1 cellular context compared by ENCODE assay signal in genomic region chr19:39412100-39412866, GRCh38.
TF ChIP-seq lines count a peak whose summit lies in the region.

A gene with protein sequence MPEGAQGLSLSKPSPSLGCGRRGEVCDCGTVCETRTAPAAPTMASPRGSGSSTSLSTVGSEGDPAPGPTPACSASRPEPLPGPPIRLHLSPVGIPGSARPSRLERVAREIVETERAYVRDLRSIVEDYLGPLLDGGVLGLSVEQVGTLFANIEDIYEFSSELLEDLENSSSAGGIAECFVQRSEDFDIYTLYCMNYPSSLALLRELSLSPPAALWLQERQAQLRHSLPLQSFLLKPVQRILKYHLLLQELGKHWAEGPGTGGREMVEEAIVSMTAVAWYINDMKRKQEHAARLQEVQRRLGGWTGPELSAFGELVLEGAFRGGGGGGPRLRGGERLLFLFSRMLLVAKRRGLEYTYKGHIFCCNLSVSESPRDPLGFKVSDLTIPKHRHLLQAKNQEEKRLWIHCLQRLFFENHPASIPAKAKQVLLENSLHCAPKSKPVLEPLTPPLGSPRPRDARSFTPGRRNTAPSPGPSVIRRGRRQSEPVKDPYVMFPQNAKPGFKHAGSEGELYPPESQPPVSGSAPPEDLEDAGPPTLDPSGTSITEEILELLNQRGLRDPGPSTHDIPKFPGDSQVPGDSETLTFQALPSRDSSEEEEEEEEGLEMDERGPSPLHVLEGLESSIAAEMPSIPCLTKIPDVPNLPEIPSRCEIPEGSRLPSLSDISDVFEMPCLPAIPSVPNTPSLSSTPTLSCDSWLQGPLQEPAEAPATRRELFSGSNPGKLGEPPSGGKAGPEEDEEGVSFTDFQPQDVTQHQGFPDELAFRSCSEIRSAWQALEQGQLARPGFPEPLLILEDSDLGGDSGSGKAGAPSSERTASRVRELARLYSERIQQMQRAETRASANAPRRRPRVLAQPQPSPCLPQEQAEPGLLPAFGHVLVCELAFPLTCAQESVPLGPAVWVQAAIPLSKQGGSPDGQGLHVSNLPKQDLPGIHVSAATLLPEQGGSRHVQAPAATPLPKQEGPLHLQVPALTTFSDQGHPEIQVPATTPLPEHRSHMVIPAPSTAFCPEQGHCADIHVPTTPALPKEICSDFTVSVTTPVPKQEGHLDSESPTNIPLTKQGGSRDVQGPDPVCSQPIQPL (N-terminal part only) (plus strand): TSS chr19:39412669. CDS start chr19:39414087, 1,418 bp downstream.

TF ChIP-seq in K562, 482 proteins besides CTCF, POLR2A, EP300 and RAD21 (continued from another document and continues in another):
- TF ChIP-seq ZMIZ1 (IDR thresholded peaks at IDR 0.05; ENCODE audit: low read depth in 2 of 2, low read length in 2 of 2) (no peak; a peak in 2 of 4 replicates), PHB (CRISPR knock-in tag; IDR thresholded peaks at IDR 0.05) (peak; percentile 83; the same call in 1 of the 2 replicates), ELK1 (CRISPR knock-in tag; IDR thresholded peaks at IDR 0.05) (no peak), ZEB2 (IDR thresholded peaks at IDR 0.05) (no peak), ZNF583 (CRISPR knock-in tag; IDR thresholded peaks at IDR 0.05) (peak; percentile 27; the same call in 1 of the 2 replicates), NR3C1 (CRISPR knock-in tag; IDR thresholded peaks at IDR 0.05) (no peak), USF2 (CRISPR knock-in tag; IDR thresholded peaks at IDR 0.05) (peak; percentile 87), FOXK1 (CRISPR knock-in tag; IDR thresholded peaks at IDR 0.05; ENCODE audit: borderline replicate concordance) (peak; percentile 68; the same call in 1 of the 2 replicates), EZH2 (IDR thresholded peaks at IDR 0.05; ENCODE audit: borderline replicate concordance, low read depth, low read length) (no peak), ZNF75A (CRISPR knock-in tag; IDR thresholded peaks at IDR 0.05) (0 out of 2 replicates have a peak, but pooled peaks have one; percentile 36), ZBTB34 (CRISPR knock-in tag; IDR thresholded peaks at IDR 0.05) (no peak), ZNF324 (CRISPR knock-in tag; IDR thresholded peaks at IDR 0.05) (0 out of 2 replicates have a peak, but pooled peaks have one; percentile 9), NCOA6 (IDR thresholded peaks at IDR 0.05) (no peak), ZNF57 (CRISPR knock-in tag; IDR thresholded peaks at IDR 0.05) (no peak), ARID1B (IDR thresholded peaks at IDR 0.05) (peak; percentile 60), NR2F6 (CRISPR knock-in tag; IDR thresholded peaks at IDR 0.05) (no peak), MCM2 (IDR thresholded peaks at IDR 0.05; ENCODE audit: low read depth) (no peak), PHF20 (IDR thresholded peaks at IDR 0.05; ENCODE audit: partially characterized antibody) (peak; percentile 67), HNRNPL (IDR thresholded peaks at IDR 0.05; ENCODE audit: low read depth, low read length) (no peak), VEZF1 (CRISPR knock-in tag; IDR thresholded peaks at IDR 0.05) (peak; percentile 97), ETS1 (conservative IDR thresholded peaks at IDR 0.05; ENCODE audit: control insufficient read depth, low read depth, low read length) (peak; percentile 76), SAFB2 (IDR thresholded peaks at IDR 0.05; ENCODE audit: borderline replicate concordance, low read depth, low read length, severe bottlenecking) (no peak), POLR2B (IDR thresholded peaks at IDR 0.05; ENCODE audit: low read depth, partially characterized antibody) (peak; percentile 27), CREM (IDR thresholded peaks at IDR 0.05; ENCODE audit: low read depth) (peak; percentile 92), TAF9B (IDR thresholded peaks at IDR 0.05; ENCODE audit: partially characterized antibody) (no peak), SP1 (CRISPR knock-in tag; IDR thresholded peaks at IDR 0.05) (peak; percentile 98), SNIP1 (IDR thresholded peaks at IDR 0.05; ENCODE audit: low read depth) (no peak), SFPQ (IDR thresholded peaks at IDR 0.05; ENCODE audit: low read depth, low read length) (no peak), ERF (CRISPR knock-in tag; IDR thresholded peaks at IDR 0.05) (peak; percentile 89; the same call in 1 of the 2 replicates), HMBOX1 (IDR thresholded peaks at IDR 0.05) (no peak), HDAC2 (IDR thresholded peaks at IDR 0.05) (0 out of 2 replicates have a peak, but pooled peaks have one; percentile 30), ZKSCAN8 (CRISPR knock-in tag; IDR thresholded peaks at IDR 0.05) (no peak; the same call in 1 of the 2 replicates), MTF1 (CRISPR knock-in tag; IDR thresholded peaks at IDR 0.05; ENCODE audit: borderline replicate concordance) (no peak), ZNF146 (CRISPR knock-in tag; IDR thresholded peaks at IDR 0.05; ENCODE audit: unreplicated experiment) (no peak), RHOXF2B (CRISPR knock-in tag; conservative IDR thresholded peaks at IDR 0.05) (no peak)
- TF ChIP-seq, protein P1, sequence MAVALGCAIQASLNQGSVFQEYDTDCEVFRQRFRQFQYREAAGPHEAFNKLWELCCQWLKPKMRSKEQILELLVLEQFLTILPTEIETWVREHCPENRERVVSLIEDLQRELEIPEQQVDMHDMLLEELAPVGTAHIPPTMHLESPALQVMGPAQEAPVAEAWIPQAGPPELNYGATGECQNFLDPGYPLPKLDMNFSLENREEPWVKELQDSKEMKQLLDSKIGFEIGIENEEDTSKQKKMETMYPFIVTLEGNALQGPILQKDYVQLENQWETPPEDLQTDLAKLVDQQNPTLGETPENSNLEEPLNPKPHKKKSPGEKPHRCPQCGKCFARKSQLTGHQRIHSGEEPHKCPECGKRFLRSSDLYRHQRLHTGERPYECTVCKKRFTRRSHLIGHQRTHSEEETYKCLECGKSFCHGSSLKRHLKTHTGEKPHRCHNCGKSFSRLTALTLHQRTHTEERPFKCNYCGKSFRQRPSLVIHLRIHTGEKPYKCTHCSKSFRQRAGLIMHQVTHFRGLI (CRISPR knock-in tag; IDR thresholded peaks at IDR 0.05) = no peak
- TF ChIP-seq, protein P2, sequence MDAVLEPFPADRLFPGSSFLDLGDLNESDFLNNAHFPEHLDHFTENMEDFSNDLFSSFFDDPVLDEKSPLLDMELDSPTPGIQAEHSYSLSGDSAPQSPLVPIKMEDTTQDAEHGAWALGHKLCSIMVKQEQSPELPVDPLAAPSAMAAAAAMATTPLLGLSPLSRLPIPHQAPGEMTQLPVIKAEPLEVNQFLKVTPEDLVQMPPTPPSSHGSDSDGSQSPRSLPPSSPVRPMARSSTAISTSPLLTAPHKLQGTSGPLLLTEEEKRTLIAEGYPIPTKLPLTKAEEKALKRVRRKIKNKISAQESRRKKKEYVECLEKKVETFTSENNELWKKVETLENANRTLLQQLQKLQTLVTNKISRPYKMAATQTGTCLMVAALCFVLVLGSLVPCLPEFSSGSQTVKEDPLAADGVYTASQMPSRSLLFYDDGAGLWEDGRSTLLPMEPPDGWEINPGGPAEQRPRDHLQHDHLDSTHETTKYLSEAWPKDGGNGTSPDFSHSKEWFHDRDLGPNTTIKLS (IDR thresholded peaks at IDR 0.05; ENCODE audit: borderline replicate concordance, low read depth) = no peak; the same call in 1 of the 2 replicates
- TF ChIP-seq, protein P3, sequence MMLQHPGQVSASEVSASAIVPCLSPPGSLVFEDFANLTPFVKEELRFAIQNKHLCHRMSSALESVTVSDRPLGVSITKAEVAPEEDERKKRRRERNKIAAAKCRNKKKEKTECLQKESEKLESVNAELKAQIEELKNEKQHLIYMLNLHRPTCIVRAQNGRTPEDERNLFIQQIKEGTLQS (IDR thresholded peaks at IDR 0.05) = peak; percentile 95
- TF ChIP-seq, protein P3 (CRISPR knock-in tag; conservative IDR thresholded peaks at IDR 0.05) = peak; percentile 96
